In genomic region chr1:51519857-51520699, GRCh38 we compare ENCODE assay signal across 8 cellular contexts. TPM values are rescaled to one million over a fixed set of nuclear protein-coding genes. Genes with fewer than 3 reads are reported as not detected.
A peak's percentile ranks its signal among the peaks of the same experiment; 100 is the strongest.
DNase-seq lines count a peak whose midpoint lies in the region; ATAC-seq, FAIRE-seq and TF ChIP-seq lines count a peak whose summit lies in the region.

No MANE protein-coding gene starts in this region.

- H3K27ac ChIP-seq in esophagus squamous epithelium (peak overlapping the region in 3 of 4 donors; percentile 26 to 98 (median 45)), sigmoid colon (peak overlapping the region in 3 of 4 donors; percentile 91 to 95 (median 93))

- no peaks in the 10 kb centered on the region for H3K27me3 ChIP-seq in esophagus squamous epithelium
- no peaks in the 10 kb centered on the region for H3K27me3 ChIP-seq in sigmoid colon

- H3K4me3 ChIP-seq in esophagus squamous epithelium (no peak overlapping the region), sigmoid colon (no peak overlapping the region)

- ATAC-seq in HG03175 (IDR thresholded peaks at IDR 0.05; ENCODE audit: unreplicated experiment), result no peak
- ATAC-seq in GM21526 (IDR thresholded peaks at IDR 0.05; ENCODE audit: low FRiP score, unreplicated experiment), result no peak

- H3K9me3 ChIP-seq in esophagus squamous epithelium, result no peaks in the 10 kb centered on the region
- H3K9me3 ChIP-seq in sigmoid colon, result no peaks in the 10 kb centered on the region

- H3K4me1 ChIP-seq in esophagus squamous epithelium (peaks cover 0 to 43% (median 18%) of the 10 kb centered on the region in 3 donors), sigmoid colon (peaks cover 3 to 28% (median 19%) of the 10 kb centered on the region in 4 donors)

- no peak for DNase-seq in GM12891 (ENCODE audit: insufficient read length, low spot score)
- peak; percentile 43 for DNase-seq in T1000 (lab: John Stamatoyannopoulos, UW)
- DNase-seq in esophagus squamous epithelium (lab: John Stamatoyannopoulos, UW), result no peak
- DNase-seq in sigmoid colon, result no peak
- no peak for DNase-seq in NCI-H146 treated with DMSO at 0.1 percent for 48 hours (lab: John Stamatoyannopoulos, UW; ENCODE audit: unreplicated experiment)
- DNase-seq in NCI-H524 (lab: John Stamatoyannopoulos, UW), result no peak

- TF ChIP-seq EP300 in sigmoid colon (IDR thresholded peaks at IDR 0.05), result no peak

- no peak for TF ChIP-seq CTCF in esophagus squamous epithelium (IDR thresholded peaks at IDR 0.05)
- no peak for TF ChIP-seq CTCF in sigmoid colon (IDR thresholded peaks at IDR 0.05)

- peak; percentile 51 for FAIRE-seq in GM12891 (lab: Jason Lieb, UNC)

- WGBS in esophagus squamous epithelium, 2 donors, result 84% methylated on average over 8 of the region's 8 CpGs
- WGBS in sigmoid colon, 2 donors, result 30 to 72% methylated on average over 8 of the region's 8 CpGs

- intact Hi-C loops in esophagus squamous epithelium (cut with DNase I), result no loop called here
- intact Hi-C loops in sigmoid colon (cut with DNase I), result loop anchor here (5.0 to 10.0 kb wide), 5 partner anchors 97 to 545 kb away; partner anchors contain the start of genes CDKN2C, OSBPL9 and RNF11

- H3K36me3 ChIP-seq in esophagus squamous epithelium, result no peaks in the 10 kb centered on the region
- no peaks in the 10 kb centered on the region for H3K36me3 ChIP-seq in sigmoid colon

- TF ChIP-seq POLR2A in GM12891 (IDR thresholded peaks at IDR 0.05; ENCODE audit: low read depth, low read length) (no peak), esophagus squamous epithelium (IDR thresholded peaks at IDR 0.05) (no peak), sigmoid colon (IDR thresholded peaks at IDR 0.05) (no peak)

TF ChIP-seq in GM12891, 5 proteins besides CTCF, POLR2A, EP300 and RAD21:
- no peak for TF ChIP-seq POLR2AphosphoS5 (IDR thresholded peaks at IDR 0.05; ENCODE audit: low read depth, low read length)
- no peak for TF ChIP-seq POU2F2 (IDR thresholded peaks at IDR 0.05; ENCODE audit: low read depth, low read length)
- TF ChIP-seq TAF1 (IDR thresholded peaks at IDR 0.05; ENCODE audit: low read depth, low read length), result no peak
- no peak for TF ChIP-seq PAX5 (IDR thresholded peaks at IDR 0.05; ENCODE audit: insufficient read depth, low read length, severe bottlenecking)

RNA-seq across cellular contexts. Expression of gene EPS15, which starts 1.0 kb away (rescaled TPM):
- 23.2 TPM for polyA plus RNA-seq in GM12891 (2012; ENCODE audit: low read depth, missing spikeins)
- total RNA-seq in esophagus squamous epithelium (10 to 100 TPM; 24.8 to 86.8 (median 46.8) TPM), sigmoid colon (100 to 1,000 TPM in 3 of 4 donors, 10 to 100 TPM in 1; 72.4 to 131 (median 103) TPM)
- polyA plus RNA-seq in sigmoid colon, result 10 to 100 TPM; 16.4 to 19.2 (median 18.6) TPM
